ENCODE assay signal across 9 cellular contexts in the genomic region with DNA sequence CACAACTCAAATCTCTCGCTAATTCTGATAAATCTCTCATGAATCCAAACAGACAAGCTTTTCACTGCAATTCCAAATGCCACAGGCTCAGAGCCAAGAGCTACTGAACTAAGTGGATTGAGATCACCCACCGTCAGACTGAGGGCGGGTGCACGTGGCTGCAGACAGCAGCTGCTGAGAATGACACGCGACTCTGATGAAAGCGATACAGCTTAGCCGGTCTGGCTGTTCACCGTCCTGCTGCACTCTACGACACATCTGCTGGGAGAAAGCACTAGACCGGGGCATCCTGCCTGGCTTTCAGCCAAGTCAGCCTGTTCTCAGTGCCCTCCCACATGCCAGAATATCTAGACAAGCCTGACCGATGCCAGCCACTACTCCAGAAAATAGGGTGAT. TPM values are rescaled to one million over a fixed set of nuclear protein-coding genes. Genes with fewer than 3 reads are reported as not detected.
DNase-seq lines count a peak whose midpoint lies in the region; ATAC-seq and TF ChIP-seq lines count a peak whose summit lies in the region.
"Had no signal": no experiment of that assay in that cellular context is flagged by ENCODE, and none has a peak within 500 bp of the region (broad histone marks: within the 10 kb centered on the region; RNA-seq: fewer than 3 reads in every experiment).

No MANE protein-coding gene starts in this region.

- peak overlapping the region; percentile 60 for H3K9ac ChIP-seq in neuronal stem cell (ENCODE audit: low read depth, low read length, poor library complexity)

- H2BK120ac ChIP-seq in neuronal stem cell (ENCODE audit: low read depth, low read length) = no peak overlapping the region

- no peaks in the 10 kb centered on the region for H3K27me3 Mint-ChIP-seq in T-helper 17 cell
- H3K27me3 Mint-ChIP-seq: stimulated activated naive CD8-positive, alpha-beta T cell treated with anti-CD3 and anti-CD28 coated beads, Interleukin-15, Interleukin-2, amounts not matched to agents 100 ng/mL and 50 ng/mL, for 24 hours had no signal

- ATAC-seq in HG02678 (IDR thresholded peaks at IDR 0.05; ENCODE audit: unreplicated experiment) (peak; percentile 72), T-helper 17 cell (no peak), HG02870 (IDR thresholded peaks at IDR 0.05; ENCODE audit: unreplicated experiment) (no peak)

- TF ChIP-seq EP300 in suprapubic skin (IDR thresholded peaks at IDR 0.05) = no peak

- TF ChIP-seq POLR2A in suprapubic skin (IDR thresholded peaks at IDR 0.05) = no peak

- no peak overlapping the region for H4K8ac ChIP-seq in neuronal stem cell (ENCODE audit: low read depth, low read length)

- no peak overlapping the region for H3K4me3 ChIP-seq in neuronal stem cell (ENCODE audit: low read length in 2 of 2)
- no peak overlapping the region for H3K4me3 ChIP-seq in suprapubic skin

- H3K4ac ChIP-seq in neuronal stem cell (ENCODE audit: low read length) = no peak overlapping the region

- no peak overlapping the region for H3K14ac ChIP-seq in neuronal stem cell (ENCODE audit: low read length)

- H3K36me3 ChIP-seq in neuronal stem cell (replicated peaks in 1 of 2; ENCODE audit: control insufficient read depth in 2 of 2, insufficient read depth in 2 of 2, low read length in 2 of 2) (peaks cover 15 to 71% of the 10 kb centered on the region in 2 donors), suprapubic skin (peaks cover 54% of the 10 kb centered on the region)

- no peak overlapping the region for H2AFZ ChIP-seq in neuronal stem cell (ENCODE audit: low read length)

- no peak overlapping the region for H4K91ac ChIP-seq in neuronal stem cell (ENCODE audit: low read depth, low read length, poor library complexity)

- H3K18ac ChIP-seq in neuronal stem cell (ENCODE audit: low read length) = no peak overlapping the region

- no peak overlapping the region for H2BK15ac ChIP-seq in neuronal stem cell (ENCODE audit: low read length)

- H3K27ac Mint-ChIP-seq in T-helper 17 cell = no peak overlapping the region

- peaks cover 18% of the 10 kb centered on the region for H3K79me1 ChIP-seq in neuronal stem cell (ENCODE audit: low read depth, low read length)

- no peak for TF ChIP-seq CTCF in suprapubic skin (IDR thresholded peaks at IDR 0.05)

- WGBS in neuronal stem cell (ENCODE audit: extremely low coverage in 2 of 2, insufficient read length in 2 of 2, insufficient replicate concordance in 1 of 2), 2 donors = 100% methylated on average over 1 of the region's 12 CpGs; no CpG with 5 or more reads in 1 of the 2 donors
- WGBS in suprapubic skin = 52% methylated on average over 11 of the region's 12 CpGs

- peaks cover 4% of the 10 kb centered on the region for H3K36me3 Mint-ChIP-seq in T-helper 17 cell (ENCODE audit: low read depth)

- peak overlapping the region; percentile 85 for H3K23ac ChIP-seq in neuronal stem cell (ENCODE audit: low read depth, low read length, poor library complexity)

- H3K4me2 ChIP-seq in neuronal stem cell (ENCODE audit: insufficient read depth, low read length, poor library complexity, severe bottlenecking) = no peak overlapping the region

- H2AK5ac ChIP-seq in neuronal stem cell (ENCODE audit: low read depth, low read length) = no peak overlapping the region

- H3K4me1 ChIP-seq in neuronal stem cell (ENCODE audit: control insufficient read depth in 2 of 2, insufficient read depth in 1 of 2, low read depth in 1 of 2, low read length in 2 of 2) (peaks cover 8 to 11% of the 10 kb centered on the region in 2 donors), suprapubic skin (no peaks in the 10 kb centered on the region)

- no peaks in the 10 kb centered on the region for H3K27me3 ChIP-seq in neuronal stem cell (ENCODE audit: control insufficient read depth in 3 of 3, insufficient read depth in 3 of 3, low read depth in 1 of 3, low read length in 3 of 3)
- no peaks in the 10 kb centered on the region for H3K27me3 ChIP-seq in suprapubic skin

- no peak overlapping the region for H2BK12ac ChIP-seq in neuronal stem cell (ENCODE audit: low read length)

- H3K27ac ChIP-seq in neuronal stem cell (replicated peaks; ENCODE audit: low read length) (no peak overlapping the region), suprapubic skin (no peak overlapping the region)

- H3K4me1 Mint-ChIP-seq in T-helper 17 cell = peaks cover 7% of the 10 kb centered on the region

- no peak overlapping the region for H3K4me3 Mint-ChIP-seq in T-helper 17 cell
- H3K4me3 Mint-ChIP-seq: stimulated activated naive CD8-positive, alpha-beta T cell treated with anti-CD3 and anti-CD28 coated beads, Interleukin-15, Interleukin-2, amounts not matched to agents 100 ng/mL and 50 ng/mL, for 24 hours had no signal

- H3K9me3 ChIP-seq in neuronal stem cell (replicated peaks in 1 of 2; ENCODE audit: control insufficient read depth in 2 of 2, insufficient read depth in 1 of 2, low read depth in 1 of 2, low read length in 2 of 2) (peaks cover 0 to 2% of the 10 kb centered on the region in 2 donors), suprapubic skin (no peaks in the 10 kb centered on the region), T-helper 17 cell (ENCODE audit: control insufficient read depth, low read length, poor library complexity, severe bottlenecking) (no peaks in the 10 kb centered on the region)

- DNase-seq in DMS 273 treated with DMSO at 0.1 percent for 48 hours (lab: John Stamatoyannopoulos, UW) = peak; percentile 97
- DNase-seq in NCI-H82 (lab: John Stamatoyannopoulos, UW) = peak; percentile 99
- peak; percentile 95 for DNase-seq in epidermal melanocyte (ENCODE audit: insufficient read length, low spot score)
- DNase-seq in neuronal stem cell (ENCODE audit: low spot score) = no peak
- DNase-seq in suprapubic skin (ENCODE audit: low spot score in 2 of 2) = no peak
- DNase-seq in T-helper 17 cell = no peak

- H2BK5ac ChIP-seq in neuronal stem cell (ENCODE audit: low read length) = no peak overlapping the region

RNA-seq across cellular contexts. Expression of a gene that starts 42.6 kb away (rescaled TPM):
- polyA plus RNA-seq in neuronal stem cell (2013, experiment 1 of 2) = 15.3 TPM
- 15.0 TPM for polyA plus RNA-seq in neuronal stem cell (2013, experiment 2 of 2)
- total RNA-seq in suprapubic skin = 100 to 1,000 TPM in 1 of 4 donors, 10 to 100 TPM in 3; 26.6 to 104 (median 30.1) TPM
- 10 to 100 TPM; 67.7 to 93.3 TPM for total RNA-seq in T-helper 17 cell

Comparison
In these comparisons a context has a peak if more than half of its experiments do, and no peak if none do; other contexts are left out.
1. DNase-seq: peak in DMS 273 treated with DMSO at 0.1 percent for 48 hours (single experiment), NCI-H82 (single experiment) and epidermal melanocyte (single experiment); none in neuronal stem cell (single experiment), suprapubic skin (0 of 2) and T-helper 17 cell (0 of 3).